Comparison of ENCODE assay signal across 1 cellular context in genomic region chr6:99614430-99615161, GRCh38.
TF ChIP-seq lines count a peak whose summit lies in the region.

No MANE protein-coding gene starts in this region.

TF ChIP-seq in GM12878, 131 proteins besides CTCF, POLR2A, EP300 and RAD21 (continued from another document):
- TF ChIP-seq, protein P1, sequence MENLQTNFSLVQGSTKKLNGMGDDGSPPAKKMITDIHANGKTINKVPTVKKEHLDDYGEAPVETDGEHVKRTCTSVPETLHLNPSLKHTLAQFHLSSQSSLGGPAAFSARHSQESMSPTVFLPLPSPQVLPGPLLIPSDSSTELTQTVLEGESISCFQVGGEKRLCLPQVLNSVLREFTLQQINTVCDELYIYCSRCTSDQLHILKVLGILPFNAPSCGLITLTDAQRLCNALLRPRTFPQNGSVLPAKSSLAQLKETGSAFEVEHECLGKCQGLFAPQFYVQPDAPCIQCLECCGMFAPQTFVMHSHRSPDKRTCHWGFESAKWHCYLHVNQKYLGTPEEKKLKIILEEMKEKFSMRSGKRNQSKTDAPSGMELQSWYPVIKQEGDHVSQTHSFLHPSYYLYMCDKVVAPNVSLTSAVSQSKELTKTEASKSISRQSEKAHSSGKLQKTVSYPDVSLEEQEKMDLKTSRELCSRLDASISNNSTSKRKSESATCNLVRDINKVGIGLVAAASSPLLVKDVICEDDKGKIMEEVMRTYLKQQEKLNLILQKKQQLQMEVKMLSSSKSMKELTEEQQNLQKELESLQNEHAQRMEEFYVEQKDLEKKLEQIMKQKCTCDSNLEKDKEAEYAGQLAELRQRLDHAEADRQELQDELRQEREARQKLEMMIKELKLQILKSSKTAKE (IDR thresholded peaks at IDR 0.05; ENCODE audit: low read depth, poor library complexity, severe bottlenecking), result no peak
- TF ChIP-seq, protein P2, sequence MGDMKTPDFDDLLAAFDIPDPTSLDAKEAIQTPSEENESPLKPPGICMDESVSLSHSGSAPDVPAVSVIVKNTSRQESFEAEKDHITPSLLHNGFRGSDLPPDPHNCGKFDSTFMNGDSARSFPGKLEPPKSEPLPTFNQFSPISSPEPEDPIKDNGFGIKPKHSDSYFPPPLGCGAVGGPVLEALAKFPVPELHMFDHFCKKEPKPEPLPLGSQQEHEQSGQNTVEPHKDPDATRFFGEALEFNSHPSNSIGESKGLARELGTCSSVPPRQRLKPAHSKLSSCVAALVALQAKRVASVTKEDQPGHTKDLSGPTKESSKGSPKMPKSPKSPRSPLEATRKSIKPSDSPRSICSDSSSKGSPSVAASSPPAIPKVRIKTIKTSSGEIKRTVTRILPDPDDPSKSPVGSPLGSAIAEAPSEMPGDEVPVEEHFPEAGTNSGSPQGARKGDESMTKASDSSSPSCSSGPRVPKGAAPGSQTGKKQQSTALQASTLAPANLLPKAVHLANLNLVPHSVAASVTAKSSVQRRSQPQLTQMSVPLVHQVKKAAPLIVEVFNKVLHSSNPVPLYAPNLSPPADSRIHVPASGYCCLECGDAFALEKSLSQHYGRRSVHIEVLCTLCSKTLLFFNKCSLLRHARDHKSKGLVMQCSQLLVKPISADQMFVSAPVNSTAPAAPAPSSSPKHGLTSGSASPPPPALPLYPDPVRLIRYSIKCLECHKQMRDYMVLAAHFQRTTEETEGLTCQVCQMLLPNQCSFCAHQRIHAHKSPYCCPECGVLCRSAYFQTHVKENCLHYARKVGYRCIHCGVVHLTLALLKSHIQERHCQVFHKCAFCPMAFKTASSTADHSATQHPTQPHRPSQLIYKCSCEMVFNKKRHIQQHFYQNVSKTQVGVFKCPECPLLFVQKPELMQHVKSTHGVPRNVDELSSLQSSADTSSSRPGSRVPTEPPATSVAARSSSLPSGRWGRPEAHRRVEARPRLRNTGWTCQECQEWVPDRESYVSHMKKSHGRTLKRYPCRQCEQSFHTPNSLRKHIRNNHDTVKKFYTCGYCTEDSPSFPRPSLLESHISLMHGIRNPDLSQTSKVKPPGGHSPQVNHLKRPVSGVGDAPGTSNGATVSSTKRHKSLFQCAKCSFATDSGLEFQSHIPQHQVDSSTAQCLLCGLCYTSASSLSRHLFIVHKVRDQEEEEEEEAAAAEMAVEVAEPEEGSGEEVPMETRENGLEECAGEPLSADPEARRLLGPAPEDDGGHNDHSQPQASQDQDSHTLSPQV (IDR thresholded peaks at IDR 0.05), result no peak
- TF ChIP-seq, protein P3, sequence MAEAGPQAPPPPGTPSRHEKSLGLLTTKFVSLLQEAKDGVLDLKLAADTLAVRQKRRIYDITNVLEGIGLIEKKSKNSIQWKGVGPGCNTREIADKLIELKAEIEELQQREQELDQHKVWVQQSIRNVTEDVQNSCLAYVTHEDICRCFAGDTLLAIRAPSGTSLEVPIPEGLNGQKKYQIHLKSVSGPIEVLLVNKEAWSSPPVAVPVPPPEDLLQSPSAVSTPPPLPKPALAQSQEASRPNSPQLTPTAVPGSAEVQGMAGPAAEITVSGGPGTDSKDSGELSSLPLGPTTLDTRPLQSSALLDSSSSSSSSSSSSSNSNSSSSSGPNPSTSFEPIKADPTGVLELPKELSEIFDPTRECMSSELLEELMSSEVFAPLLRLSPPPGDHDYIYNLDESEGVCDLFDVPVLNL (IDR thresholded peaks at IDR 0.05; ENCODE audit: low read depth, low read length), result peak; percentile 82
TF ChIP-seq in GM12878: peak in this region for 2.
